In genomic region chr4:184148871-184149637, GRCh38 we compare ENCODE assay signal across 16 cellular contexts.
A peak's percentile ranks its signal among the peaks of the same experiment; 100 is the strongest.
DNase-seq lines count a peak whose midpoint lies in the region; TF ChIP-seq lines count a peak whose summit lies in the region.
"Had no signal": no experiment of that assay in that cellular context is flagged by ENCODE, and none has a peak within 500 bp of the region (broad histone marks: within the 10 kb centered on the region; RNA-seq: fewer than 3 reads in every experiment).

No MANE protein-coding gene starts in this region.

- in situ Hi-C loops in KBM-7 (cut with MboI; ENCODE audit: low pct_unique_long_range_greater_than_20kb, low sequenced_read_pairs) = no loop called here

- TF ChIP-seq CTCF in AG10803 (conservative IDR thresholded peaks at IDR 0.05; ENCODE audit: low read length) = no peak

- peak; percentile 8 for DNase-seq in AG10803 (ENCODE audit: low read depth)
- DNase-seq in H4 (ENCODE audit: low spot score) = peak; percentile 20
- peak; percentile 51 for DNase-seq in SK-N-MC (ENCODE audit: low read depth, low spot score)
- no peak for DNase-seq in KBM-7
- no peak for DNase-seq in NCI-H226
- DNase-seq in Ammon's horn (ENCODE audit: low spot score) = no peak
- no peak for DNase-seq in NCI-H1417 (lab: John Stamatoyannopoulos, UW)
- DNase-seq: COR-L47; NCI-H1436; NCI-H2081; NCI-H2227 treated with DMSO at 0.1 percent for 48 hours; NCI-H526; NK-92 treated with Interleukin-12 subunit alpha and Interleukin-12 subunit beta, amount 100 ng/mL, for 24 hours; SK-N-SH had no signal

- H3K4me3 ChIP-seq in AG10803 (ENCODE audit: low read length) (no peak overlapping the region), SK-N-MC (peak overlapping the region; percentile 66), mesodermal cell (ENCODE audit: extremely low read depth, insufficient read depth, low read length, poor library complexity, severe bottlenecking) (no peak overlapping the region)

- 86 to 100% methylated on average over 2 of the region's 3 CpGs for WGBS in mesodermal cell (ENCODE audit: insufficient coverage in 2 of 2), 2 experiments

- H3K9ac ChIP-seq in SK-N-MC (ENCODE audit: insufficient read length) = peak overlapping the region; percentile 64
- H3K9ac ChIP-seq: SK-N-SH had no signal

- H3K9me3 ChIP-seq in SK-N-MC (ENCODE audit: low read depth, low read length) (no peaks in the 10 kb centered on the region), mesodermal cell (ENCODE audit: control insufficient read depth, low read length) (no peaks in the 10 kb centered on the region)
- H3K9me3 ChIP-seq: SK-N-SH had no signal

- H3K4me1 ChIP-seq in mesodermal cell (ENCODE audit: control insufficient read depth, insufficient read depth, low read length, poor library complexity, severe bottlenecking) = peaks cover 17% of the 10 kb centered on the region

- H3K27ac ChIP-seq in SK-N-MC (peak overlapping the region; percentile 95), mesodermal cell (ENCODE audit: low read depth, low read length, severe bottlenecking) (peak overlapping the region; percentile 13)
- H3K27ac ChIP-seq: C4-2B had no signal

- no peaks in the 10 kb centered on the region for H3K36me3 ChIP-seq in SK-N-MC (ENCODE audit: insufficient read depth, low read length)
- H3K36me3 ChIP-seq in mesodermal cell (ENCODE audit: control insufficient read depth, insufficient read depth, low read length) = no peaks in the 10 kb centered on the region

Comparison
In these comparisons a context has a peak if more than half of its experiments do, and no peak if none do; other contexts are left out.
1. DNase-seq: peak in AG10803 (single experiment), H4 (single experiment) and SK-N-MC (single experiment); none in KBM-7 (single experiment), NCI-H226 (single experiment), Ammon's horn (single experiment) and NCI-H1417 (0 of 3).